9 cellular contexts compared by ENCODE assay signal in the genomic region with DNA sequence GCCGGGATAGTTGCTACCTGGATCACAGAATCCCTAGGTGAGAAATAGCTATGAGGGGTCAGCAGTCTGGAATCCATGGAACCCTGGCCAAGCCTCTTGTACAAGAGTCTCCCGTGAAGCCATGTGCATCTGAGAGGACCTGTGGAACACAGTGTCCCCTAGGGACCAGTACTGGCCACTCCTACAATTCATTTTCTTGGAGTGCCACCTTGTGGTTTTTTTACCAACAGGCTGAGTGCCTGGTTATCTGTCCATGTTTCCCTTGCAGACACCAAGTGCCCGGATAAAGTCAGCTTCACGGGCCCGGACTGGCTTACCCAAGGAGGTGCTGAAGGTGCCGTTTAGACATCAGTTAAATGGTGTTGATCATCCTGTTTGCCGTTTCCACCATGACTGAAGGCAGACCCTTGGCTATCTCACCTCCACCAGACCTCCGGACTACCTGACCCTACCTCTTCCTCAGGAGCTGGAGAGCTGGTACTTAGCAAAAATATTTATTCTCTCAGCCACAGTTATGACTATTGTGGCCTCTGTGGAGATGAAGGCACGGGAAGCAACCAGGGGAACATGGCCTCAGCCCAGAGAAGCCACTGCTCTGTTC.
DNase-seq lines count a peak whose midpoint lies in the region; ATAC-seq, FAIRE-seq and TF ChIP-seq lines count a peak whose summit lies in the region.
"Had no signal": no experiment of that assay in that cellular context is flagged by ENCODE, and none has a peak within 500 bp of the region (broad histone marks: within the 10 kb centered on the region; RNA-seq: fewer than 3 reads in every experiment).

No MANE protein-coding gene starts in this region.

- no peak overlapping the region for H3K27ac ChIP-seq in K562 (ENCODE audit: extremely low read depth, low read depth, low read length)
- H3K27ac ChIP-seq in thoracic aorta = no peak overlapping the region

- H3K4me3 Mint-ChIP-seq in CD14-positive monocyte = no peak overlapping the region
- H3K4me3 Mint-ChIP-seq: IgD-negative memory B cell had no signal

- 0 out of 2 replicates have a peak, but pooled peaks have one; percentile 5 for TF ChIP-seq EP300 in K562 (IDR thresholded peaks at IDR 0.05; ENCODE audit: low read length)

- POLR2A ChIA-PET in K562 (lab: Yijun Ruan, JAX) = interaction anchor here (0.5 to 1.3 kb wide), 2 partner anchors 9 to 96 kb away, joined by 3 to 4 read pairs; no protein-coding TSS in a partner anchor

- H3K36me3 ChIP-seq in K562 (ENCODE audit: control insufficient read depth, insufficient read depth, low read length) (peaks cover 85% of the 10 kb centered on the region), thoracic aorta (peaks cover 26% of the 10 kb centered on the region)

- H3K27ac Mint-ChIP-seq in CD14-positive monocyte = peak overlapping the region in 4 of 7 donors; percentile 4 to 76 (median 48)

- no peaks in the 10 kb centered on the region for H3K4me1 Mint-ChIP-seq in CD14-positive monocyte

- peaks cover 80 to 94% of the 10 kb centered on the region in 2 donors for H3K36me3 Mint-ChIP-seq in CD14-positive monocyte

- no peaks in the 10 kb centered on the region for H3K9me1 ChIP-seq in K562 (ENCODE audit: control insufficient read depth, insufficient read depth, low read length)

- no peak for DNase-seq in CD14-positive monocyte (ENCODE audit: low spot score)
- DNase-seq in H4 (ENCODE audit: low spot score) = peak; percentile 66
- peak; percentile 72 to 92 for DNase-seq in NCI-H526 (lab: John Stamatoyannopoulos, UW)
- peak; percentile 60 to 80 (median 70) for DNase-seq in K562 (ENCODE audit: extremely low read depth in 1 of 4, low spot score in 3 of 4)
- DNase-seq in inferior parietal cortex (ENCODE audit: extremely low spot score) = peak; percentile 76
- no peak for DNase-seq in thoracic aorta (ENCODE audit: low spot score)
- DNase-seq in activated gamma-delta T cell treated with Interleukin-2 at 50 U/mL for 16 hours = no peak

- no peak overlapping the region for H3K4me3 ChIP-seq in K562
- no peak overlapping the region for H3K4me3 ChIP-seq in thoracic aorta

- no peaks in the 10 kb centered on the region for H3K9me3 ChIP-seq in K562 (replicated peaks; ENCODE audit: control insufficient read depth, insufficient read depth, low read depth, low read length)
- H3K9me3 ChIP-seq in thoracic aorta = no peaks in the 10 kb centered on the region

- no peak overlapping the region for H3K4me2 ChIP-seq in K562 (ENCODE audit: insufficient read depth, low read length)

- ATAC-seq in K562 = peak; percentile 98
- ATAC-seq in thoracic aorta (ENCODE audit: insufficient number of reproducible peaks, low FRiP score, low read depth) = no peak
- ATAC-seq in HG03025 (IDR thresholded peaks at IDR 0.05; ENCODE audit: low FRiP score, unreplicated experiment) = no peak

- WGBS in K562 (ENCODE audit: insufficient coverage, low coverage, missing lambda C conversion rate) = 69% methylated on average over 9 of the region's 9 CpGs

- peak; percentile 93 to 98 for TF ChIP-seq RAD21 in K562 (CRISPR knock-in tag; conservative IDR thresholded peaks at IDR 0.05 in 1 of 2, IDR thresholded peaks at IDR 0.05 in 1 of 2)

- peaks cover 0 to 2% (median 1%) of the 10 kb centered on the region in 3 donors for H3K27me3 Mint-ChIP-seq in CD14-positive monocyte (ENCODE audit: low read depth in 3 of 3)
- H3K27me3 Mint-ChIP-seq: IgD-negative memory B cell had no signal

- peaks cover 4% of the 10 kb centered on the region; the same call in 1 of the 2 replicates for H4K20me1 ChIP-seq in K562 (replicated peaks; ENCODE audit: control insufficient read depth, insufficient read depth, low read length)

- BruUV-seq in K562 (replicated peaks; lab: Mats Ljungman, UMichigan) = no TSS peak

- in situ Hi-C loops in K562 (cut with MboI) = loop anchor here (5.0 kb wide), 1 partner anchor 46 kb away; no protein-coding TSS in a partner anchor

- intact Hi-C loops in CD14-positive monocyte (cut with micrococcal nuclease) = no loop called here
- intact Hi-C loops in K562 (cut with micrococcal nuclease) = loop anchor here (1.0 to 5.0 kb wide), 3 partner anchors 254 to 514 kb away; no protein-coding TSS in a partner anchor

- H2AFZ ChIP-seq in K562 (ENCODE audit: low read depth, low read length) = no peak overlapping the region

- CTCF ChIA-PET in K562 (lab: Yijun Ruan, JAX; ENCODE audit: low intra/inter-chr PET ratio) = interaction anchor here (0.6 to 2.9 kb wide), 9 partner anchors 50 to 1392 kb away, joined by 3 to 27 read pairs (median 4); a partner anchor contains a TSS

- H3K79me2 ChIP-seq in K562 (ENCODE audit: control insufficient read depth, insufficient read depth, low read length) = no peaks in the 10 kb centered on the region

- no peak overlapping the region for H3K9ac ChIP-seq in K562 (ENCODE audit: insufficient read depth in 1 of 2, low read depth in 2 of 2, low read length in 2 of 2)

- peak; percentile 92 for FAIRE-seq in K562 (lab: Jason Lieb, UNC)

- no peaks in the 10 kb centered on the region for H3K9me3 Mint-ChIP-seq in CD14-positive monocyte
- H3K9me3 Mint-ChIP-seq: IgD-negative memory B cell had no signal

- H3K27me3 ChIP-seq in K562 (ENCODE audit: control insufficient read depth in 2 of 2, insufficient read depth in 2 of 2, low read length in 2 of 2) = no peaks in the 10 kb centered on the region
- H3K27me3 ChIP-seq in thoracic aorta (replicated peaks; ENCODE audit: insufficient read depth) = no peaks in the 10 kb centered on the region

- H3K4me1 ChIP-seq in K562 (replicated peaks in 1 of 2; ENCODE audit: control insufficient read depth in 2 of 2, insufficient read depth in 2 of 2, low read length in 2 of 2) = no peaks in the 10 kb centered on the region; a peak in 1 of 5 replicates
- no peaks in the 10 kb centered on the region for H3K4me1 ChIP-seq in thoracic aorta (ENCODE audit: control insufficient read depth in 1 of 2, low read depth in 2 of 2)

- TF ChIP-seq POLR2A in K562 (conservative IDR thresholded peaks at IDR 0.05) = no peak

- TF ChIP-seq CTCF in CD14-positive monocyte (IDR thresholded peaks at IDR 0.05) (peak; percentile 38), K562 (IDR thresholded peaks at IDR 0.05 in 2 of 3, conservative IDR thresholded peaks at IDR 0.05 in 1 of 3; ENCODE audit: insufficient read depth in 2 of 3, low read depth in 1 of 3, low read length in 3 of 3) (peak; percentile 91 to 100 (median 99)), thoracic aorta (IDR thresholded peaks at IDR 0.05) (peak; percentile 54)

TF ChIP-seq in K562, 482 proteins besides CTCF, POLR2A, EP300 and RAD21 (continues in another document):
- TF ChIP-seq XRCC5 (IDR thresholded peaks at IDR 0.05; ENCODE audit: low read depth, low read length) = no peak
- TF ChIP-seq, protein P1, sequence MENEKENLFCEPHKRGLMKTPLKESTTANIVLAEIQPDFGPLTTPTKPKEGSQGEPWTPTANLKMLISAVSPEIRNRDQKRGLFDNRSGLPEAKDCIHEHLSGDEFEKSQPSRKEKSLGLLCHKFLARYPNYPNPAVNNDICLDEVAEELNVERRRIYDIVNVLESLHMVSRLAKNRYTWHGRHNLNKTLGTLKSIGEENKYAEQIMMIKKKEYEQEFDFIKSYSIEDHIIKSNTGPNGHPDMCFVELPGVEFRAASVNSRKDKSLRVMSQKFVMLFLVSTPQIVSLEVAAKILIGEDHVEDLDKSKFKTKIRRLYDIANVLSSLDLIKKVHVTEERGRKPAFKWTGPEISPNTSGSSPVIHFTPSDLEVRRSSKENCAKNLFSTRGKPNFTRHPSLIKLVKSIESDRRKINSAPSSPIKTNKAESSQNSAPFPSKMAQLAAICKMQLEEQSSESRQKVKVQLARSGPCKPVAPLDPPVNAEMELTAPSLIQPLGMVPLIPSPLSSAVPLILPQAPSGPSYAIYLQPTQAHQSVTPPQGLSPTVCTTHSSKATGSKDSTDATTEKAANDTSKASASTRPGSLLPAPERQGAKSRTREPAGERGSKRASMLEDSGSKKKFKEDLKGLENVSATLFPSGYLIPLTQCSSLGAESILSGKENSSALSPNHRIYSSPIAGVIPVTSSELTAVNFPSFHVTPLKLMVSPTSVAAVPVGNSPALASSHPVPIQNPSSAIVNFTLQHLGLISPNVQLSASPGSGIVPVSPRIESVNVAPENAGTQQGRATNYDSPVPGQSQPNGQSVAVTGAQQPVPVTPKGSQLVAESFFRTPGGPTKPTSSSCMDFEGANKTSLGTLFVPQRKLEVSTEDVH (IDR thresholded peaks at IDR 0.05; ENCODE audit: low read depth, partially characterized antibody) = no peak
- TF ChIP-seq, protein P2, sequence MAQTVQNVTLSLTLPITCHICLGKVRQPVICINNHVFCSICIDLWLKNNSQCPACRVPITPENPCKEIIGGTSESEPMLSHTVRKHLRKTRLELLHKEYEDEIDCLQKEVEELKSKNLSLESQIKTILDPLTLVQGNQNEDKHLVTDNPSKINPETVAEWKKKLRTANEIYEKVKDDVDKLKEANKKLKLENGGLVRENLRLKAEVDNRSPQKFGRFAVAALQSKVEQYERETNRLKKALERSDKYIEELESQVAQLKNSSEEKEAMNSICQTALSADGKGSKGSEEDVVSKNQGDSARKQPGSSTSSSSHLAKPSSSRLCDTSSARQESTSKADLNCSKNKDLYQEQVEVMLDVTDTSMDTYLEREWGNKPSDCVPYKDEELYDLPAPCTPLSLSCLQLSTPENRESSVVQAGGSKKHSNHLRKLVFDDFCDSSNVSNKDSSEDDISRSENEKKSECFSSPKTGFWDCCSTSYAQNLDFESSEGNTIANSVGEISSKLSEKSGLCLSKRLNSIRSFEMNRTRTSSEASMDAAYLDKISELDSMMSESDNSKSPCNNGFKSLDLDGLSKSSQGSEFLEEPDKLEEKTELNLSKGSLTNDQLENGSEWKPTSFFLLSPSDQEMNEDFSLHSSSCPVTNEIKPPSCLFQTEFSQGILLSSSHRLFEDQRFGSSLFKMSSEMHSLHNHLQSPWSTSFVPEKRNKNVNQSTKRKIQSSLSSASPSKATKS (CRISPR knock-in tag; IDR thresholded peaks at IDR 0.05) = no peak
- TF ChIP-seq ELF2 (CRISPR knock-in tag; IDR thresholded peaks at IDR 0.05) = no peak
- TF ChIP-seq JUND (IDR thresholded peaks at IDR 0.05; ENCODE audit: borderline replicate concordance, low read depth, low read length) = peak; percentile 23; the same call in 1 of the 2 replicates
- no peak for TF ChIP-seq JUND (tag; IDR thresholded peaks at IDR 0.05; ENCODE audit: borderline replicate concordance, low read depth, low read length)
- TF ChIP-seq MTA3 (IDR thresholded peaks at IDR 0.05; ENCODE audit: borderline replicate concordance) = no peak
- TF ChIP-seq MAFG (tag; conservative IDR thresholded peaks at IDR 0.05) = no peak
- TF ChIP-seq BRF1 (IDR thresholded peaks at IDR 0.05; ENCODE audit: borderline replicate concordance, extremely low read depth, insufficient read length) = no peak
- TF ChIP-seq RB1 (IDR thresholded peaks at IDR 0.05; ENCODE audit: low read depth) = peak; percentile 59; the same call in 1 of the 2 replicates
- no peak for TF ChIP-seq CCNT2 (IDR thresholded peaks at IDR 0.05; ENCODE audit: borderline replicate concordance, extremely low read depth, insufficient read length, low read depth, low read length)
- TF ChIP-seq FOXJ2 (tag; IDR thresholded peaks at IDR 0.05) = no peak
- no peak for TF ChIP-seq HNRNPUL1 (IDR thresholded peaks at IDR 0.05; ENCODE audit: low read length)
- TF ChIP-seq HCFC1 (IDR thresholded peaks at IDR 0.05; ENCODE audit: low read depth, low read length) = peak; percentile 24; the same call in 1 of the 2 replicates

Comparison
In these comparisons a context has a peak if more than half of its experiments do, and no peak if none do; other contexts are left out.
1. DNase-seq: peak in H4 (single experiment), NCI-H526 (2 of 2), K562 (4 of 4) and inferior parietal cortex (single experiment); none in CD14-positive monocyte (single experiment), thoracic aorta (single experiment) and activated gamma-delta T cell treated with Interleukin-2 at 50 U/mL for 16 hours (single experiment).
2. CTCF ChIP-seq: peak in every context shown above with its lines; median percentile 99 in K562; 54 in thoracic aorta; 38 in CD14-positive monocyte.